ENCODE assay signal across 15 cellular contexts in genomic region chr4:727576-727975, GRCh38.
"Had no signal": no experiment of that assay in that cellular context is flagged by ENCODE, and none has a peak within 500 bp of the region (broad histone marks: within the 10 kb centered on the region; RNA-seq: fewer than 3 reads in every experiment).

No MANE protein-coding gene starts in this region.

- H3K9me3 ChIP-seq: esophagus muscularis mucosa, heart left ventricle, left lung, transverse colon had no signal

- H3K27me3 Mint-ChIP-seq: activated CD4-positive, alpha-beta T cell treated with anti-CD3 and anti-CD28 coated beads for 36 hours; activated naive CD4-positive, alpha-beta T cell treated with anti-CD3 and anti-CD28 coated beads, Interleukin-2, amount 10 ng/mL, durations not matched to agents 7 days and 5 days; activated T-helper 17 cell treated with anti-CD3 and anti-CD28 coated beads, Interleukin-2, amount 50 U/mL, for 72 hours; memory B cell had no signal

- H3K4me3 Mint-ChIP-seq: activated CD4-positive, alpha-beta T cell treated with anti-CD3 and anti-CD28 coated beads for 36 hours; activated naive CD4-positive, alpha-beta T cell treated with anti-CD3 and anti-CD28 coated beads, Interleukin-2, amount 10 ng/mL, durations not matched to agents 7 days and 5 days; activated T-helper 17 cell treated with anti-CD3 and anti-CD28 coated beads, Interleukin-2, amount 50 U/mL, for 72 hours; memory B cell; T-helper 2 cell treated with Interferon-gamma antibody and Interleukin-4, amounts not matched to agents 5 μg/mL and 100 μg/mL, for 36 hours had no signal

- H3K9me3 Mint-ChIP-seq: activated naive CD4-positive, alpha-beta T cell treated with anti-CD3 and anti-CD28 coated beads, Interleukin-2, amount 10 ng/mL, durations not matched to agents 7 days and 5 days; activated T-helper 17 cell treated with anti-CD3 and anti-CD28 coated beads, Interleukin-2, amount 50 U/mL, for 72 hours; memory B cell; T-helper 2 cell treated with Interferon-gamma antibody and Interleukin-4, amounts not matched to agents 5 μg/mL and 100 μg/mL, for 36 hours had no signal

- ATAC-seq: activated CD4-positive, alpha-beta T cell treated with anti-CD3 and anti-CD28 coated beads for 36 hours; activated T-helper 17 cell treated with anti-CD3 and anti-CD28 coated beads, Interleukin-2, amount 50 U/mL, for 72 hours; left lung had no signal

- H3K4me3 ChIP-seq: esophagus muscularis mucosa, heart left ventricle, left lung, transverse colon had no signal

- H3K27ac ChIP-seq: brain microvascular endothelial cell, esophagus muscularis mucosa, transverse colon had no signal

- H3K27ac Mint-ChIP-seq: activated CD4-positive, alpha-beta T cell treated with anti-CD3 and anti-CD28 coated beads for 36 hours; activated naive CD4-positive, alpha-beta T cell treated with anti-CD3 and anti-CD28 coated beads, Interleukin-2, amount 10 ng/mL, durations not matched to agents 7 days and 5 days; activated T-helper 17 cell treated with anti-CD3 and anti-CD28 coated beads, Interleukin-2, amount 50 U/mL, for 72 hours; memory B cell; T-helper 2 cell treated with Interferon-gamma antibody and Interleukin-4, amounts not matched to agents 5 μg/mL and 100 μg/mL, for 36 hours had no signal

- DNase-seq: activated CD4-positive, alpha-beta T cell treated with anti-CD3 and anti-CD28 coated beads for 36 hours; activated naive CD4-positive, alpha-beta T cell treated with anti-CD3 and anti-CD28 coated beads, Interleukin-2, amount 10 ng/mL, durations not matched to agents 7 days and 5 days; brain microvascular endothelial cell; foreskin melanocyte; heart left ventricle; stimulated activated CD4-positive, alpha-beta T cell treated with anti-CD3 and anti-CD28 coated beads, Interleukin-12 subunit alpha, Interleukin-12 subunit beta, amount 100 ng/mL, for 4 hours; stimulated activated naive CD4-positive, alpha-beta T cell; substantia nigra; transverse colon had no signal

- H3K27me3 ChIP-seq: brain microvascular endothelial cell, dorsolateral prefrontal cortex, esophagus muscularis mucosa, heart left ventricle, left lung, transverse colon had no signal

- H3K4me1 Mint-ChIP-seq: activated naive CD4-positive, alpha-beta T cell treated with anti-CD3 and anti-CD28 coated beads, Interleukin-2, amount 10 ng/mL, durations not matched to agents 7 days and 5 days; activated T-helper 17 cell treated with anti-CD3 and anti-CD28 coated beads, Interleukin-2, amount 50 U/mL, for 72 hours had no signal
